ENCODE assay signal across 1 cellular context in the genomic region with DNA sequence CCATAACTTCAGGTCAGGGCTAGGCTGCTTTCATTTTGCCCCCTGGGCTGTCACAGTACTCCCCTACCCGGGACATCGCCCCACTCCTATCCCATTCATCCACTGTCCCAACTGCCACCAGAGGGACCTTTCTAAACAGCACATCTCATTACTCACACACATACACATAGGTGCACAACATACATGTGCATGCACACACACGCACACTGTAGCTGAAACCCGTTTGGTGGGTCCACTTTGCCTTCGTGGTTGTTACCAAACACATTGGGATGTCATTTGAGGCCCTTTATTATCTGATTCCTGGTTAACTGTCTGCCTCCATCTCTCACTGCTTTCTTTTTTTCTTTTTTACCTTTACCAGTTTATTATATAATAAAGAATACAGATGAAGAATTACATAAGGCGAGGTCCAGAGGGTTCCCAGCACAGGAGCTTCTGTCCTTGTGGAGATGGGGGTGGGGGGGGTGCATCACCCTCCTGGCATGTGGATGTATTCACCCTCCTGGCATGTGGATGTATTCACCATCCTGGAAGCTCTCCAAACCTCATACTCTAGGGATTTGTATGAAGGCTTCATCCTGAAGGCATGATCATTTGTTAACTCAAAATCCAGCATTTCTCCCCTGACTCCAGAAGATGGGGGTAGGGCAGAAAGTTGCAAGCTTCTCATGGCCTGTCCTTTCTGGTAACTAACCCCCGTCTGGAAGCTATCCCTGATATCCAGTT.
A peak's percentile ranks its signal among the peaks of the same experiment; 100 is the strongest.
TF ChIP-seq lines count a peak whose summit lies in the region.

No MANE protein-coding gene starts in this region.

TF ChIP-seq in SK-N-SH, 30 proteins besides CTCF, POLR2A, EP300 and RAD21 (continued from another document):
- no peak for TF ChIP-seq SMC3 (IDR thresholded peaks at IDR 0.05; ENCODE audit: low read depth, low read length)
- TF ChIP-seq RFX5 (IDR thresholded peaks at IDR 0.05; ENCODE audit: low read length): no peak
- peak; percentile 97 for TF ChIP-seq JUND (IDR thresholded peaks at IDR 0.05)
- peak; percentile 98 for TF ChIP-seq FOSL2 (IDR thresholded peaks at IDR 0.05; ENCODE audit: borderline replicate concordance, low read depth)
- TF ChIP-seq ZBTB33 (IDR thresholded peaks at IDR 0.05; ENCODE audit: borderline replicate concordance, low read depth): 0 out of 2 replicates have a peak, but pooled peaks have one; percentile 17
- peak; percentile 96 for TF ChIP-seq NFIC (IDR thresholded peaks at IDR 0.05; ENCODE audit: borderline replicate concordance)
- no peak for TF ChIP-seq FOXM1 (IDR thresholded peaks at IDR 0.05; ENCODE audit: low read depth)
- no peak for TF ChIP-seq IRF3 (IDR thresholded peaks at IDR 0.05; ENCODE audit: low read depth, low read length)
- TF ChIP-seq ELF1 (IDR thresholded peaks at IDR 0.05): no peak
- no peak for TF ChIP-seq NRF1 (IDR thresholded peaks at IDR 0.05; ENCODE audit: low read depth, low read length)
- TF ChIP-seq TEAD4 (IDR thresholded peaks at IDR 0.05; ENCODE audit: borderline replicate concordance, insufficient read depth): peak; percentile 97
- TF ChIP-seq POLR2AphosphoS5 (IDR thresholded peaks at IDR 0.05; ENCODE audit: low read depth, low read length): peak; percentile 66; the same call in 1 of the 2 replicates
- TF ChIP-seq, protein P1, sequence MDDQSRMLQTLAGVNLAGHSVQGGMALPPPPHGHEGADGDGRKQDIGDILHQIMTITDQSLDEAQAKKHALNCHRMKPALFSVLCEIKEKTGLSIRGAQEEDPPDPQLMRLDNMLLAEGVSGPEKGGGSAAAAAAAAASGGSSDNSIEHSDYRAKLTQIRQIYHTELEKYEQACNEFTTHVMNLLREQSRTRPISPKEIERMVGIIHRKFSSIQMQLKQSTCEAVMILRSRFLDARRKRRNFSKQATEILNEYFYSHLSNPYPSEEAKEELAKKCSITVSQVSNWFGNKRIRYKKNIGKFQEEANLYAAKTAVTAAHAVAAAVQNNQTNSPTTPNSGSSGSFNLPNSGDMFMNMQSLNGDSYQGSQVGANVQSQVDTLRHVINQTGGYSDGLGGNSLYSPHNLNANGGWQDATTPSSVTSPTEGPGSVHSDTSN (IDR thresholded peaks at IDR 0.05): peak; percentile 81
